1 cellular context compared by ENCODE assay signal in the genomic region with DNA sequence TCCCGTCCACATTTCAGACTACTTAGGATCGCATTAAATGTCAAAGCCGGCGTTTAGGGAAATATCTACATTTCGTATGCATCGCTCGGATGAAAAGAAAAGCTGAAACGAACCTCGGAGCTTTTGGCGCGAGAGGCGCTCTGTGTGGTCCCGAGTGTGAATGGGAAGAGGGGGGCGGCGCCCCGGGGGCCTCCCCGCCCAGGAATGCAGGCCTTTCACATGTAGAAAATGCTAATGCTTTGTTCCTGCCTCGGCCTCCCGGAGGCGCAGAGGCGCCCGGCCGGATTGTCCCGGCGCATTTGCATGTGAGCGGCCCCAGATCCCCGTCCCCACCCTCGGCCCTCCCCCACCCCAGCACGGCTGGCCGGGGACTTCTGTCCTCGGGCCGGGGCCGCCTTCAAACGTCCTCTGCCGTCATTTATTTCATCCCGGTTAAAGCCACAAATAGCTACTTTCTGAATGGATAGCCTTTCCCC.
TF ChIP-seq lines count a peak whose summit lies in the region.

No MANE protein-coding gene starts in this region.

TF ChIP-seq in HepG2, 621 proteins besides CTCF, POLR2A, EP300 and RAD21 (continued from another document and continues in another):
- TF ChIP-seq, protein P1, sequence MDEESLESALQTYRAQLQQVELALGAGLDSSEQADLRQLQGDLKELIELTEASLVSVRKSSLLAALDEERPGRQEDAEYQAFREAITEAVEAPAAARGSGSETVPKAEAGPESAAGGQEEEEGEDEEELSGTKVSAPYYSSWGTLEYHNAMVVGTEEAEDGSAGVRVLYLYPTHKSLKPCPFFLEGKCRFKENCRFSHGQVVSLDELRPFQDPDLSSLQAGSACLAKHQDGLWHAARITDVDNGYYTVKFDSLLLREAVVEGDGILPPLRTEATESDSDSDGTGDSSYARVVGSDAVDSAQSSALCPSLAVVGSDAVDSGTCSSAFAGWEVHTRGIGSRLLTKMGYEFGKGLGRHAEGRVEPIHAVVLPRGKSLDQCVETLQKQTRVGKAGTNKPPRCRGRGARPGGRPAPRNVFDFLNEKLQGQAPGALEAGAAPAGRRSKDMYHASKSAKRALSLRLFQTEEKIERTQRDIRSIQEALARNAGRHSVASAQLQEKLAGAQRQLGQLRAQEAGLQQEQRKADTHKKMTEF (CRISPR knock-in tag; IDR thresholded peaks at IDR 0.05): no peak
- TF ChIP-seq ZBTB4 (CRISPR knock-in tag; IDR thresholded peaks at IDR 0.05; ENCODE audit: borderline replicate concordance): 0 out of 2 replicates have a peak, but pooled peaks have one; percentile 5
- TF ChIP-seq ZNF577 (CRISPR knock-in tag; IDR thresholded peaks at IDR 0.05; ENCODE audit: borderline replicate concordance, low read depth): no peak
- TF ChIP-seq TBX2 (CRISPR knock-in tag; IDR thresholded peaks at IDR 0.05; ENCODE audit: borderline replicate concordance): peak; percentile 56; the same call in 1 of the 2 replicates
- TF ChIP-seq BRCA1 (CRISPR knock-in tag; IDR thresholded peaks at IDR 0.05): no peak
- no peak for TF ChIP-seq HDAC1 (CRISPR knock-in tag; IDR thresholded peaks at IDR 0.05)
- 0 out of 2 replicates have a peak, but pooled peaks have one; percentile 7 for TF ChIP-seq GATAD1 (CRISPR knock-in tag; IDR thresholded peaks at IDR 0.05)
- TF ChIP-seq ZNF160 (CRISPR knock-in tag; IDR thresholded peaks at IDR 0.05): peak; percentile 63; the same call in 1 of the 2 replicates
- no peak for TF ChIP-seq KLF6 (CRISPR knock-in tag; IDR thresholded peaks at IDR 0.05)
- TF ChIP-seq RERE (CRISPR knock-in tag; IDR thresholded peaks at IDR 0.05; ENCODE audit: low read depth): 0 out of 2 replicates have a peak, but pooled peaks have one; percentile 8
- peak; percentile 9; the same call in 1 of the 2 replicates for TF ChIP-seq KMT2B (CRISPR knock-in tag; IDR thresholded peaks at IDR 0.05)
- TF ChIP-seq ZNF496 (CRISPR knock-in tag; IDR thresholded peaks at IDR 0.05; ENCODE audit: insufficient replicate concordance): no peak
- peak; percentile 71; the same call in 1 of the 2 replicates for TF ChIP-seq MAZ (IDR thresholded peaks at IDR 0.05; ENCODE audit: borderline replicate concordance, low read depth, low read length)
- TF ChIP-seq MAZ (CRISPR knock-in tag; IDR thresholded peaks at IDR 0.05; ENCODE audit: low read depth): no peak
- peak; percentile 45; the same call in 1 of the 2 replicates for TF ChIP-seq HNF4G (IDR thresholded peaks at IDR 0.05; ENCODE audit: borderline replicate concordance, low read depth, low read length)
- TF ChIP-seq HNF4G (CRISPR knock-in tag; IDR thresholded peaks at IDR 0.05; ENCODE audit: borderline replicate concordance, low read depth): no peak
- no peak for TF ChIP-seq ELF3 (CRISPR knock-in tag; IDR thresholded peaks at IDR 0.05)
- TF ChIP-seq ZNF296 (CRISPR knock-in tag; conservative IDR thresholded peaks at IDR 0.05): 0 out of 2 replicates have a peak, but pooled peaks have one; percentile 45
- TF ChIP-seq ZNF12 (CRISPR knock-in tag; IDR thresholded peaks at IDR 0.05): no peak
- peak; percentile 33; the same call in 1 of the 2 replicates for TF ChIP-seq TCF7 (IDR thresholded peaks at IDR 0.05; ENCODE audit: low read depth)
- no peak for TF ChIP-seq E2F5 (CRISPR knock-in tag; conservative IDR thresholded peaks at IDR 0.05)
- TF ChIP-seq ZBTB7A (CRISPR knock-in tag; IDR thresholded peaks at IDR 0.05): no peak
- TF ChIP-seq, protein P2, sequence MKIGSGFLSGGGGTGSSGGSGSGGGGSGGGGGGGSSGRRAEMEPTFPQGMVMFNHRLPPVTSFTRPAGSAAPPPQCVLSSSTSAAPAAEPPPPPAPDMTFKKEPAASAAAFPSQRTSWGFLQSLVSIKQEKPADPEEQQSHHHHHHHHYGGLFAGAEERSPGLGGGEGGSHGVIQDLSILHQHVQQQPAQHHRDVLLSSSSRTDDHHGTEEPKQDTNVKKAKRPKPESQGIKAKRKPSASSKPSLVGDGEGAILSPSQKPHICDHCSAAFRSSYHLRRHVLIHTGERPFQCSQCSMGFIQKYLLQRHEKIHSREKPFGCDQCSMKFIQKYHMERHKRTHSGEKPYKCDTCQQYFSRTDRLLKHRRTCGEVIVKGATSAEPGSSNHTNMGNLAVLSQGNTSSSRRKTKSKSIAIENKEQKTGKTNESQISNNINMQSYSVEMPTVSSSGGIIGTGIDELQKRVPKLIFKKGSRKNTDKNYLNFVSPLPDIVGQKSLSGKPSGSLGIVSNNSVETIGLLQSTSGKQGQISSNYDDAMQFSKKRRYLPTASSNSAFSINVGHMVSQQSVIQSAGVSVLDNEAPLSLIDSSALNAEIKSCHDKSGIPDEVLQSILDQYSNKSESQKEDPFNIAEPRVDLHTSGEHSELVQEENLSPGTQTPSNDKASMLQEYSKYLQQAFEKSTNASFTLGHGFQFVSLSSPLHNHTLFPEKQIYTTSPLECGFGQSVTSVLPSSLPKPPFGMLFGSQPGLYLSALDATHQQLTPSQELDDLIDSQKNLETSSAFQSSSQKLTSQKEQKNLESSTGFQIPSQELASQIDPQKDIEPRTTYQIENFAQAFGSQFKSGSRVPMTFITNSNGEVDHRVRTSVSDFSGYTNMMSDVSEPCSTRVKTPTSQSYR (CRISPR knock-in tag; IDR thresholded peaks at IDR 0.05; ENCODE audit: borderline replicate concordance): peak; percentile 63; the same call in 1 of the 2 replicates
- no peak for TF ChIP-seq ZNF576 (CRISPR knock-in tag; IDR thresholded peaks at IDR 0.05)
- no peak for TF ChIP-seq SATB2 (CRISPR knock-in tag; IDR thresholded peaks at IDR 0.05)
- no peak for TF ChIP-seq MAFG (CRISPR knock-in tag; IDR thresholded peaks at IDR 0.05)
- TF ChIP-seq, protein P3, sequence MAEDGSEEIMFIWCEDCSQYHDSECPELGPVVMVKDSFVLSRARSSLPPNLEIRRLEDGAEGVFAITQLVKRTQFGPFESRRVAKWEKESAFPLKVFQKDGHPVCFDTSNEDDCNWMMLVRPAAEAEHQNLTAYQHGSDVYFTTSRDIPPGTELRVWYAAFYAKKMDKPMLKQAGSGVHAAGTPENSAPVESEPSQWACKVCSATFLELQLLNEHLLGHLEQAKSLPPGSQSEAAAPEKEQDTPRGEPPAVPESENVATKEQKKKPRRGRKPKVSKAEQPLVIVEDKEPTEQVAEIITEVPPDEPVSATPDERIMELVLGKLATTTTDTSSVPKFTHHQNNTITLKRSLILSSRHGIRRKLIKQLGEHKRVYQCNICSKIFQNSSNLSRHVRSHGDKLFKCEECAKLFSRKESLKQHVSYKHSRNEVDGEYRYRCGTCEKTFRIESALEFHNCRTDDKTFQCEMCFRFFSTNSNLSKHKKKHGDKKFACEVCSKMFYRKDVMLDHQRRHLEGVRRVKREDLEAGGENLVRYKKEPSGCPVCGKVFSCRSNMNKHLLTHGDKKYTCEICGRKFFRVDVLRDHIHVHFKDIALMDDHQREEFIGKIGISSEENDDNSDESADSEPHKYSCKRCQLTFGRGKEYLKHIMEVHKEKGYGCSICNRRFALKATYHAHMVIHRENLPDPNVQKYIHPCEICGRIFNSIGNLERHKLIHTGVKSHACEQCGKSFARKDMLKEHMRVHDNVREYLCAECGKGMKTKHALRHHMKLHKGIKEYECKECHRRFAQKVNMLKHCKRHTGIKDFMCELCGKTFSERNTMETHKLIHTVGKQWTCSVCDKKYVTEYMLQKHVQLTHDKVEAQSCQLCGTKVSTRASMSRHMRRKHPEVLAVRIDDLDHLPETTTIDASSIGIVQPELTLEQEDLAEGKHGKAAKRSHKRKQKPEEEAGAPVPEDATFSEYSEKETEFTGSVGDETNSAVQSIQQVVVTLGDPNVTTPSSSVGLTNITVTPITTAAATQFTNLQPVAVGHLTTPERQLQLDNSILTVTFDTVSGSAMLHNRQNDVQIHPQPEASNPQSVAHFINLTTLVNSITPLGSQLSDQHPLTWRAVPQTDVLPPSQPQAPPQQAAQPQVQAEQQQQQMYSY (CRISPR knock-in tag; IDR thresholded peaks at IDR 0.05): no peak
- TF ChIP-seq NR2F2 (IDR thresholded peaks at IDR 0.05; ENCODE audit: borderline replicate concordance, low read depth): 0 out of 2 replicates have a peak, but pooled peaks have one; percentile 15
- TF ChIP-seq MAF1 (CRISPR knock-in tag; IDR thresholded peaks at IDR 0.05; ENCODE audit: borderline replicate concordance): 0 out of 2 replicates have a peak, but pooled peaks have one; percentile 35
- TF ChIP-seq DNMT3B (CRISPR knock-in tag; conservative IDR thresholded peaks at IDR 0.05): no peak
- TF ChIP-seq, protein P4, sequence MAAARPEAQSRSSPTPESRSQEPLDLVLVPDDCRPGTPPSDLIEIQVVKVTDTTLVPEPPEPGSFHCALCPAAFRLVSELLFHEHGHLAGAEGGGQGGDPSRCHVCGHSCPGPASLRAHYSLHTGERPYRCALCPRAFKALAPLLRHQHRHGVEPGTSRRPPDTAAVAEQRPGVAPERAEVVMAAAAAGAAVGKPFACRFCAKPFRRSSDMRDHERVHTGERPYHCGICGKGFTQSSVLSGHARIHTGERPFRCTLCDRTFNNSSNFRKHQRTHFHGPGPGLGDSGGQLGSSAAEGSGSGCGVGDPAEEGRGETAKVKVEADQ (CRISPR knock-in tag; IDR thresholded peaks at IDR 0.05; ENCODE audit: borderline replicate concordance): no peak
- no peak for TF ChIP-seq FUBP1 (CRISPR knock-in tag; IDR thresholded peaks at IDR 0.05; ENCODE audit: borderline replicate concordance)
- TF ChIP-seq HOXD1 (CRISPR knock-in tag; IDR thresholded peaks at IDR 0.05): 0 out of 2 replicates have a peak, but pooled peaks have one; percentile 35
